ENCODE assay signal across 1 cellular context in genomic region chr9:94922098-94922607, GRCh38.
TF ChIP-seq lines count a peak whose summit lies in the region.

No MANE protein-coding gene starts in this region.

TF ChIP-seq in HepG2, 621 proteins besides CTCF, POLR2A, EP300 and RAD21 (continued from another document and continues in another):
- no peak for TF ChIP-seq ATF6 (CRISPR knock-in tag; conservative IDR thresholded peaks at IDR 0.05)
- no peak for TF ChIP-seq PAF1 (CRISPR knock-in tag; IDR thresholded peaks at IDR 0.05)
- peak; percentile 53; the same call in 1 of the 2 replicates for TF ChIP-seq KDM6A (CRISPR knock-in tag; IDR thresholded peaks at IDR 0.05; ENCODE audit: low read depth)
- TF ChIP-seq ZBTB7A (CRISPR knock-in tag; IDR thresholded peaks at IDR 0.05), result no peak
- TF ChIP-seq TSC22D2 (CRISPR knock-in tag; IDR thresholded peaks at IDR 0.05; ENCODE audit: borderline replicate concordance), result no peak
- TF ChIP-seq ZEB1 (IDR thresholded peaks at IDR 0.05; ENCODE audit: insufficient replicate concordance, low read depth), result no peak
- no peak for TF ChIP-seq ZNF850 (CRISPR knock-in tag; conservative IDR thresholded peaks at IDR 0.05)
- TF ChIP-seq NFE2L1 (CRISPR knock-in tag; IDR thresholded peaks at IDR 0.05; ENCODE audit: borderline replicate concordance), result no peak
- no peak for TF ChIP-seq MIXL1 (CRISPR knock-in tag; IDR thresholded peaks at IDR 0.05)
- no peak for TF ChIP-seq ZUFSP (CRISPR knock-in tag; IDR thresholded peaks at IDR 0.05; ENCODE audit: borderline replicate concordance)
- no peak for TF ChIP-seq ZNF10 (CRISPR knock-in tag; IDR thresholded peaks at IDR 0.05; ENCODE audit: borderline replicate concordance, low read depth)
- TF ChIP-seq ZFP1 (CRISPR knock-in tag; IDR thresholded peaks at IDR 0.05), result no peak
- TF ChIP-seq ZC3H13 (CRISPR knock-in tag; IDR thresholded peaks at IDR 0.05), result no peak
- no peak for TF ChIP-seq ZNF746 (CRISPR knock-in tag; IDR thresholded peaks at IDR 0.05)
- TF ChIP-seq AGO2 (optimal IDR thresholded peaks at IDR 0.05; ENCODE audit: low read depth, low read length), result no peak
- no peak for TF ChIP-seq ZNF234 (CRISPR knock-in tag; conservative IDR thresholded peaks at IDR 0.05)
- TF ChIP-seq FOXP1 (IDR thresholded peaks at IDR 0.05), result peak; percentile 59; the same call in 1 of the 2 replicates
- TF ChIP-seq FOXP1 (CRISPR knock-in tag; IDR thresholded peaks at IDR 0.05), result peak; percentile 60
- no peak for TF ChIP-seq KMT2B (CRISPR knock-in tag; IDR thresholded peaks at IDR 0.05)
- TF ChIP-seq PRMT3 (CRISPR knock-in tag; IDR thresholded peaks at IDR 0.05; ENCODE audit: borderline replicate concordance, low read depth), result no peak
- TF ChIP-seq E2F5 (CRISPR knock-in tag; conservative IDR thresholded peaks at IDR 0.05), result no peak
- TF ChIP-seq LCORL (IDR thresholded peaks at IDR 0.05), result peak; percentile 53; the same call in 1 of the 2 replicates
- peak; percentile 73; the same call in 1 of the 2 replicates for TF ChIP-seq LCORL (CRISPR knock-in tag; IDR thresholded peaks at IDR 0.05)
- TF ChIP-seq ZNF775 (CRISPR knock-in tag; IDR thresholded peaks at IDR 0.05; ENCODE audit: borderline replicate concordance), result no peak
- TF ChIP-seq ZNF205 (CRISPR knock-in tag; IDR thresholded peaks at IDR 0.05), result 0 out of 2 replicates have a peak, but pooled peaks have one; percentile 17
- TF ChIP-seq THAP11 (CRISPR knock-in tag; IDR thresholded peaks at IDR 0.05), result no peak; the same call in 1 of the 2 replicates
- no peak for TF ChIP-seq ZNF441 (CRISPR knock-in tag; IDR thresholded peaks at IDR 0.05; ENCODE audit: borderline replicate concordance)
- TF ChIP-seq CCAR2 (optimal IDR thresholded peaks at IDR 0.05; ENCODE audit: low read depth, low read length), result no peak
- no peak for TF ChIP-seq SP4 (CRISPR knock-in tag; IDR thresholded peaks at IDR 0.05)
- TF ChIP-seq FOXA1 (IDR thresholded peaks at IDR 0.05), result no peak
- TF ChIP-seq FOXA1 (CRISPR knock-in tag; IDR thresholded peaks at IDR 0.05), result peak; percentile 88
- no peak for TF ChIP-seq RFX5 (IDR thresholded peaks at IDR 0.05; ENCODE audit: low read depth, low read length)
- no peak for TF ChIP-seq SMARCE1 (IDR thresholded peaks at IDR 0.05; ENCODE audit: borderline replicate concordance)
- no peak for TF ChIP-seq ZNF136 (CRISPR knock-in tag; IDR thresholded peaks at IDR 0.05; ENCODE audit: low read depth)
- no peak for TF ChIP-seq KDM5B (CRISPR knock-in tag; IDR thresholded peaks at IDR 0.05; ENCODE audit: borderline replicate concordance)
- peak; percentile 36; the same call in 1 of the 2 replicates for TF ChIP-seq ZBTB43 (CRISPR knock-in tag; conservative IDR thresholded peaks at IDR 0.05)
- no peak for TF ChIP-seq PRDM15 (CRISPR knock-in tag; IDR thresholded peaks at IDR 0.05)
- TF ChIP-seq ZFP91 (CRISPR knock-in tag; IDR thresholded peaks at IDR 0.05; ENCODE audit: borderline replicate concordance), result no peak
- TF ChIP-seq ZKSCAN8 (CRISPR knock-in tag; IDR thresholded peaks at IDR 0.05; ENCODE audit: borderline replicate concordance), result peak; percentile 57; the same call in 1 of the 2 replicates
- no peak for TF ChIP-seq ZNF569 (CRISPR knock-in tag; IDR thresholded peaks at IDR 0.05; ENCODE audit: borderline replicate concordance)
- TF ChIP-seq ETV5 (CRISPR knock-in tag; IDR thresholded peaks at IDR 0.05; ENCODE audit: borderline replicate concordance), result no peak; the same call in 1 of the 2 replicates
- no peak for TF ChIP-seq ATF5 (CRISPR knock-in tag; IDR thresholded peaks at IDR 0.05; ENCODE audit: low read depth)
- peak; percentile 62 for TF ChIP-seq ASH2L (IDR thresholded peaks at IDR 0.05; ENCODE audit: insufficient read length, low read depth, low read length)
- TF ChIP-seq MEIS1 (CRISPR knock-in tag; IDR thresholded peaks at IDR 0.05; ENCODE audit: borderline replicate concordance), result no peak
- TF ChIP-seq NFATC3 (CRISPR knock-in tag; IDR thresholded peaks at IDR 0.05), result no peak
- TF ChIP-seq KLF11 (CRISPR knock-in tag; IDR thresholded peaks at IDR 0.05), result peak; percentile 43; the same call in 1 of the 2 replicates
- TF ChIP-seq ZNF331 (CRISPR knock-in tag; IDR thresholded peaks at IDR 0.05), result no peak
- no peak for TF ChIP-seq ZNF276 (CRISPR knock-in tag; IDR thresholded peaks at IDR 0.05; ENCODE audit: low read depth)
- no peak for TF ChIP-seq ZNF577 (CRISPR knock-in tag; IDR thresholded peaks at IDR 0.05; ENCODE audit: borderline replicate concordance, low read depth)
- peak; percentile 91 for TF ChIP-seq GATAD2A (CRISPR knock-in tag; IDR thresholded peaks at IDR 0.05)
- TF ChIP-seq ZBTB34 (CRISPR knock-in tag; IDR thresholded peaks at IDR 0.05), result no peak
- TF ChIP-seq ZFP36L2 (CRISPR knock-in tag; IDR thresholded peaks at IDR 0.05), result no peak
